In genomic region chr14:77638738-77639137, GRCh38 we compare ENCODE assay signal across 15 cellular contexts. TPM values are rescaled to one million over a fixed set of nuclear protein-coding genes. Genes with fewer than 3 reads are reported as not detected.
DNase-seq lines count a peak whose midpoint lies in the region; ATAC-seq, FAIRE-seq and TF ChIP-seq lines count a peak whose summit lies in the region.
"Had no signal": no experiment of that assay in that cellular context is flagged by ENCODE, and none has a peak within 500 bp of the region (broad histone marks: within the 10 kb centered on the region; RNA-seq: fewer than 3 reads in every experiment).

No MANE protein-coding gene starts in this region.

- CTCF ChIA-PET in A549 (lab: Yijun Ruan, JAX) = interaction anchor here (3.3 kb wide), 1 partner anchor 16 kb away, joined by 15 read pairs; no protein-coding TSS in a partner anchor
- CTCF ChIA-PET in activated naive CD4-positive, alpha-beta T cell treated with anti-CD3 and anti-CD28 coated beads for 36 hours (lab: Charles Lee) = interaction anchor here (1.2 kb wide), 1 partner anchor 31 kb away, joined by 3 read pairs; no protein-coding TSS in a partner anchor

- POLR2A ChIA-PET in A549 (lab: Yijun Ruan, JAX) = no interaction called here

- ATAC-seq in A549 (peak; percentile 71 to 85), GM21723 (IDR thresholded peaks at IDR 0.05; ENCODE audit: unreplicated experiment) (no peak)
- ATAC-seq: activated naive CD4-positive, alpha-beta T cell treated with anti-CD3 and anti-CD28 coated beads, Interleukin-2, amount 50 U/mL, for 72 hours had no signal

- peaks cover 17% of the 10 kb centered on the region for H3K4me1 Mint-ChIP-seq in activated naive CD4-positive, alpha-beta T cell treated with anti-CD3 and anti-CD28 coated beads for 36 hours (ENCODE audit: low read depth)

- H3K27ac ChIP-seq in A549 = peak overlapping the region; percentile 25 to 50; a peak in 2 of 6 replicates
- H3K27ac ChIP-seq: thoracic aorta had no signal

- TF ChIP-seq EP300 in A549 (IDR thresholded peaks at IDR 0.05) = no peak

- peak in 1 of 2 experiments; percentile 45 for DNase-seq in A549 (ENCODE audit: low read depth in 1 of 2, low spot score in 1 of 2)
- peak; percentile 27 for DNase-seq in HK-2 (ENCODE audit: unreplicated experiment)
- peak; percentile 95 for DNase-seq in amniotic epithelial cell (ENCODE audit: low read depth)
- peak; percentile 85 for DNase-seq in iris pigment epithelial cell (ENCODE audit: low read depth)
- DNase-seq in stimulated activated CD4-positive, alpha-beta T cell treated with anti-CD3 and anti-CD28 coated beads, Interleukin-4, amount 100 ng/mL, for 24 hours = no peak
- no peak for DNase-seq in activated naive CD4-positive, alpha-beta T cell treated with anti-CD3 and anti-CD28 coated beads for 36 hours
- no peak for DNase-seq in SIG-M5 treated with dmso at 0.1 percent for 504 hours (lab: John Stamatoyannopoulos, UW; ENCODE audit: unreplicated experiment)
- DNase-seq: NCI-H187 treated with DMSO at 0.1 percent for 48 hours, retina, T-helper 2 cell had no signal

- TF ChIP-seq POLR2A in A549 (IDR thresholded peaks at IDR 0.05; ENCODE audit: low read length) = no peak

- H3K4me3 ChIP-seq in A549 = no peak overlapping the region
- H3K4me3 ChIP-seq: thoracic aorta had no signal

- H3K9me3 ChIP-seq in A549 = peaks cover 18% of the 10 kb centered on the region; the same call in 2 of the 3 replicates
- H3K9me3 ChIP-seq: thoracic aorta had no signal

- H3K27ac Mint-ChIP-seq in activated naive CD4-positive, alpha-beta T cell treated with anti-CD3 and anti-CD28 coated beads for 36 hours = no peak overlapping the region
- H3K27ac Mint-ChIP-seq: activated naive CD4-positive, alpha-beta T cell treated with anti-CD3 and anti-CD28 coated beads, Interleukin-2, amount 50 U/mL, for 72 hours; mesothelial cell of epicardium had no signal

- WGBS in A549 (ENCODE audit: missing lambda C conversion rate) = 13% methylated on average over 2 of the region's 2 CpGs

- H3K4me2 ChIP-seq in A549 = peak overlapping the region; percentile 28; the same call in 1 of the 3 replicates

- no peaks in the 10 kb centered on the region for H3K36me3 Mint-ChIP-seq in activated naive CD4-positive, alpha-beta T cell treated with anti-CD3 and anti-CD28 coated beads for 36 hours (ENCODE audit: low read depth)
- H3K36me3 Mint-ChIP-seq: mesothelial cell of epicardium had no signal

- H3K4me1 ChIP-seq in A549 = peaks cover 4% of the 10 kb centered on the region; the same call in 1 of the 3 replicates

- H3K4me3 Mint-ChIP-seq in activated naive CD4-positive, alpha-beta T cell treated with anti-CD3 and anti-CD28 coated beads for 36 hours = no peak overlapping the region
- H3K4me3 Mint-ChIP-seq: mesothelial cell of epicardium had no signal

- no peak for TF ChIP-seq CTCF in A549 (IDR thresholded peaks at IDR 0.05)

- no peak for FAIRE-seq in A549 (lab: Jason Lieb, UNC)
- FAIRE-seq: G401.6 had no signal

- no peak for TF ChIP-seq RAD21 in A549 (conservative IDR thresholded peaks at IDR 0.05 in 1 of 2, IDR thresholded peaks at IDR 0.05 in 1 of 2)

- intact Hi-C loops in activated naive CD4-positive, alpha-beta T cell treated with anti-CD3 and anti-CD28 coated beads for 36 hours (cut with micrococcal nuclease) = no loop called here

- H3K9me3 Mint-ChIP-seq in activated naive CD4-positive, alpha-beta T cell treated with anti-CD3 and anti-CD28 coated beads for 36 hours = peaks cover 7% of the 10 kb centered on the region

- H3K27me3 Mint-ChIP-seq in activated naive CD4-positive, alpha-beta T cell treated with anti-CD3 and anti-CD28 coated beads for 36 hours (ENCODE audit: low read depth) = no peaks in the 10 kb centered on the region

TF ChIP-seq in A549, 52 proteins besides CTCF, POLR2A, EP300 and RAD21:
- no peak for TF ChIP-seq FOSL2 (IDR thresholded peaks at IDR 0.05)
- 0 out of 2 replicates have a peak, but pooled peaks have one; percentile 27 for TF ChIP-seq FOSL2 (CRISPR knock-in tag; IDR thresholded peaks at IDR 0.05)
- no peak for TF ChIP-seq HES2 (IDR thresholded peaks at IDR 0.05)
TF ChIP-seq in A549: peak in this region for 1.

RNA-seq across cellular contexts. Expression of gene SPTLC2, which starts 22.3 kb away (rescaled TPM):
- polyA plus RNA-seq in A549 (2011; rRNA removed) (29.9 and 30.9 TPM in 2 replicates), A549 (2017; fragmentation: RNase III; extraction: RNeasy Plus Mini Kit Qiagen cat#74134 plus additional on column Dnase treatment) (16.3 to 17.6 TPM (median 17.2 TPM) in 3 replicates)
- polyA plus RNA-seq in A549 (2012; cell fraction: cytosol; rRNA removed) = 8.3 and 9.1 TPM in 2 replicates
- polyA plus RNA-seq in A549 (2012; cell fraction: nucleus; rRNA removed) = 4.3 and 13.7 TPM in 2 replicates
- 25.7 and 28.9 TPM in 2 replicates for polyA minus RNA-seq in A549 (2011; rRNA and poly(A)+ RNA removed)
- total RNA-seq in activated naive CD4-positive, alpha-beta T cell treated with anti-CD3 and anti-CD28 coated beads for 36 hours = 10 to 100 TPM; 16.1 to 18.1 TPM

Comparison
In these comparisons a context has a peak if more than half of its experiments do, and no peak if none do; other contexts are left out.
1. DNase-seq: peak in HK-2 (single experiment), amniotic epithelial cell (single experiment) and iris pigment epithelial cell (single experiment); none in stimulated activated CD4-positive, alpha-beta T cell treated with anti-CD3 and anti-CD28 coated beads, Interleukin-4, amount 100 ng/mL, for 24 hours (single experiment), activated naive CD4-positive, alpha-beta T cell treated with anti-CD3 and anti-CD28 coated beads for 36 hours (single experiment) and SIG-M5 treated with dmso at 0.1 percent for 504 hours (single experiment).